ENCODE assay signal across 8 cellular contexts in the genomic region with DNA sequence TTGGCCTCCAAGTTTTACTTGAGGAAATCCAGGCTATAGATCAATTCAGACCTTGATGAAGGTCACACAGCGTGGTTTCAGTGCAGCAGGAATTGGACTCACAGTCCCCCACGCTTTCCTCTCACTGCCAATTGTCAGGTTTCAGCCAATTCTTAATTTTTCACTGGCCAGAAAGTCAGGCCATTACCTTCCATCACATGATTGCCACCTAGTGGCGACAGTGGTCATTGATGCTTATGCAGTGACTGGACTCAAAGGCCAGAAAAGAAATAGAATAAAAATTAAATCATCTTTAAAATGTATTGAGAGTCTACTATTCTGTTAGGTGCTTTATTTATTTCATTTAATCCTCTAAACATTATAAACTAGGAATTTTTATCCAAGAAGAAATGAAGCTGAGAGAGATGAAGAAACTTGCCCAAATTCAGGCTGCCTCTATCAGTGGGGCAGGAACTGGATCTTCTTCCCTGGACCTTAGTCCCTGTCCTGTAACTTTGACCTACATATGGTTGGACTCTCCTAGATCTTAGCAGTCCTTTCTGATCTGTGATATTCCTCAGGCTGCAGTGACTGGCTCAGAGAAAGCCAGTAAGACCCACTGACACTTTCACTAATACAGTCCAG.
DNase-seq lines count a peak whose midpoint lies in the region; ATAC-seq and TF ChIP-seq lines count a peak whose summit lies in the region.

No MANE protein-coding gene starts in this region.

- peak in 6 of 8 donors; percentile 53 to 75 (median 68) for ATAC-seq in heart right ventricle

- H3K27ac Mint-ChIP-seq in activated naive CD4-positive, alpha-beta T cell treated with anti-CD3 and anti-CD28 coated beads, Interleukin-2, amount 10 ng/mL, durations not matched to agents 7 days and 5 days = no peak overlapping the region

- H3K4me3 Mint-ChIP-seq in activated naive CD4-positive, alpha-beta T cell treated with anti-CD3 and anti-CD28 coated beads, Interleukin-2, amount 10 ng/mL, durations not matched to agents 7 days and 5 days = no peak overlapping the region

- no peaks in the 10 kb centered on the region for H3K9me3 ChIP-seq in heart right ventricle

- H3K4me1 ChIP-seq in heart right ventricle = no peaks in the 10 kb centered on the region

- H3K9me3 Mint-ChIP-seq in activated naive CD4-positive, alpha-beta T cell treated with anti-CD3 and anti-CD28 coated beads, Interleukin-2, amount 10 ng/mL, durations not matched to agents 7 days and 5 days = no peaks in the 10 kb centered on the region

- 4 to 10% methylated on average over 3 of the region's 3 CpGs for WGBS in heart right ventricle, 2 donors

- in situ Hi-C loops in SK-MEL-5 (cut with HindIII; ENCODE audit: low pct_unique_long_range_greater_than_20kb, low sequenced_read_pairs) = no loop called here

- no peaks in the 10 kb centered on the region for H3K4me1 Mint-ChIP-seq in activated naive CD4-positive, alpha-beta T cell treated with anti-CD3 and anti-CD28 coated beads, Interleukin-2, amount 10 ng/mL, durations not matched to agents 7 days and 5 days

- no peaks in the 10 kb centered on the region for H3K27me3 Mint-ChIP-seq in activated naive CD4-positive, alpha-beta T cell treated with anti-CD3 and anti-CD28 coated beads, Interleukin-2, amount 10 ng/mL, durations not matched to agents 7 days and 5 days

- H3K27ac ChIP-seq in heart right ventricle = no peak overlapping the region

- TF ChIP-seq CTCF in GM12864 (IDR thresholded peaks at IDR 0.05; ENCODE audit: low read depth, low read length, missing control alignments) (peak; percentile 78), heart right ventricle (IDR thresholded peaks at IDR 0.05) (peak; percentile 64 to 92 (median 85))

- no peak for DNase-seq in GM12864 (ENCODE audit: low read depth)
- peak; percentile 1 for DNase-seq in GOT3 (lab: John Stamatoyannopoulos, UW)
- peak; percentile 34 to 38 for DNase-seq in Kasumi-1 (lab: John Stamatoyannopoulos, UW)
- peak; percentile 71 for DNase-seq in SK-MEL-5 (ENCODE audit: low read depth, low spot score)
- peak; percentile 71 for DNase-seq in activated naive CD4-positive, alpha-beta T cell treated with anti-CD3 and anti-CD28 coated beads, Interleukin-2, amount 10 ng/mL, durations not matched to agents 7 days and 5 days
- DNase-seq in heart right ventricle = peak; percentile 33 to 70
- DNase-seq in renal cortical epithelial cell (ENCODE audit: low read depth) = peak; percentile 67
- DNase-seq in cortex of kidney (lab: John Stamatoyannopoulos, UW) = no peak

- H3K4me3 ChIP-seq in GM12864 (ENCODE audit: low read depth, low read length) (no peak overlapping the region), heart right ventricle (no peak overlapping the region)

- H3K36me3 ChIP-seq in heart right ventricle = no peaks in the 10 kb centered on the region

- CTCF ChIA-PET in activated naive CD4-positive, alpha-beta T cell treated with anti-CD3 and anti-CD28 coated beads, Interleukin-2, amount 10 ng/mL, durations not matched to agents 7 days and 5 days (lab: Charles Lee) = interaction anchor here (0.7 to 2.0 kb wide), 8 partner anchors 23 to 243 kb away, joined by 3 to 9 read pairs (median 3); no protein-coding TSS in a partner anchor

- no peaks in the 10 kb centered on the region for H3K27me3 ChIP-seq in heart right ventricle

- no peaks in the 10 kb centered on the region for H3K36me3 Mint-ChIP-seq in activated naive CD4-positive, alpha-beta T cell treated with anti-CD3 and anti-CD28 coated beads, Interleukin-2, amount 10 ng/mL, durations not matched to agents 7 days and 5 days

- intact Hi-C loops in heart right ventricle (cut with DNase I) = loop anchor here in 5 of 10 donors (2.0 to 10.0 kb wide), 6 partner anchors 35 to 249 kb away; no protein-coding TSS in a partner anchor

Comparison
In these comparisons a context has a peak if more than half of its experiments do, and no peak if none do; other contexts are left out.
1. DNase-seq: peak in GOT3 (single experiment), Kasumi-1 (2 of 2), SK-MEL-5 (single experiment), activated naive CD4-positive, alpha-beta T cell treated with anti-CD3 and anti-CD28 coated beads, Interleukin-2, amount 10 ng/mL, durations not matched to agents 7 days and 5 days (single experiment), heart right ventricle (2 of 2) and renal cortical epithelial cell (single experiment); none in GM12864 (single experiment) and cortex of kidney (single experiment).